In the genomic region with DNA sequence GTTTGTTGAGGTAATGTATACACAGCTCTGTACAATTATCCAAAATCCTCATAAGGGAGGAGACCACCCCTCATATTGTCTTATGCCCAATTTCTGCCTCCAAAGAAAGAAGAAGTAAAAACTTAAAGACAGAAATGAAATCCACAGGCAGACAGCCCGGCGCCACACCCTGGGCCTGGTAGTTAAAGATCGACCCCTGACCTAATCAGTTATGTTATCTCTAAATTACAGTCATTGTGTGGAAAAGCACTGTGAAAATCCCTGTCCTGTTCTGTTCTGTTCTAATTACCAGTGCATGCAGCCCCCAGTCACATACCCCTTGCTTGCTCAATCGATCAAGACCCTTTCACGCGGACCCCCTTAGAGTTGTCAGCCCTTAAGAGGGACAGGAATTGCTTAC, we compare ENCODE assay signal across 12 cellular contexts. TPM values are rescaled to one million over a fixed set of nuclear protein-coding genes. Genes with fewer than 3 reads are reported as not detected.
"Had no signal": no experiment of that assay in that cellular context is flagged by ENCODE, and none has a peak within 500 bp of the region (broad histone marks: within the 10 kb centered on the region; RNA-seq: fewer than 3 reads in every experiment).

No MANE protein-coding gene starts in this region.

RNA-seq across cellular contexts. Expression of a gene that starts 46.6 kb away (rescaled TPM):
- total RNA-seq: activated B cell treated with CpG ODN at 0.5 μM for 24 hours; activated CD4-positive, alpha-beta T cell treated with anti-CD3 and anti-CD28 coated beads for 36 hours; activated CD8-positive, alpha-beta memory T cell treated with anti-CD3 and anti-CD28 coated beads for 36 hours; activated naive CD4-positive, alpha-beta T cell treated with anti-CD3 and anti-CD28 coated beads for 36 hours; body of pancreas; esophagus squamous epithelium; gastrocnemius medialis; left ventricle myocardium superior; mammary epithelial cell; osteoblast; posterior vena cava; sigmoid colon had no signal
- polyA plus RNA-seq: mammary epithelial cell had no signal
